In the genomic region with DNA sequence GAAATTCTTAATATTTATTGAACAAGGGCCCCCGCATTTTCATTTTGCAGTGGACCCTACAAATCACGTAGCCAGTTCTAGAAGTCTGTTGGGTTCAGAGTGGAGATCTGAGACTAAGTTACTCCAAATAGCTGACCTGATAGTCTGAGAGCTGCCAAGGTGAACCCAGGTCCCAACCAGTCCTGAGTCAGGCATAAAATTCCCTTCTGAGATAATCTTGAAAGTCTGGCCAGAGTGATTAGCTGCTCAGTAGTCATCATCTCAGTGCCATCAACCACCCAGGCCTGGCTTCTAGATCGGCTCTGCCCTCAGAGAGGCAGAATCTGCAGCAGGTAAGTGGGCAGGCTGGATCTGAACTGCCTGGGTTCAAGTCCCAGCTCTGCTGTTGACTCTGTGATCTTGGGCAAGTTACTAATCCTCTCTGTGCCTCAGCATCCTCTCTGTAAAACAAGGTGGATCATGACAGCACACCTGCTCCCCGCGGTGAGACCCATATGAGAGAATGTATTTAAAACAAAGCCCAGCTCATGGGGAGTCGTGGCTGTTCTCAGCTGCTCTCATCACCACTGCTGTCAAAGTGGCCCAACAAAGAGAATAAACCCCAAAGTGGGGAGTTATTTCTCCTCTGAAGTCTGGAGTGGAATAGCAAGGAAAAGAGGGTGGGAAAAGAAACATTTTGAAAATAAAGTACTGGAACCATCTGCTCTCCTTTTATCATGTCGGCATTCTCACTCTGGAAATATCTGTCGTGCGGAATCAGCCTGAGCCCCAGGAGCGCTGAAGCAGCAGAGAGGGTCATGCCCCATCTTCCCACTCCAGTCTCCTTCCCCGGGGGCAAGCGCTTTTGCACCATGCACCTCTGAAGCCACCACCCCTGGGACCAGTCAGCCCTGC, we compare ENCODE assay signal across 1 cellular context.
TF ChIP-seq lines count a peak whose summit lies in the region.

No MANE protein-coding gene starts in this region.

TF ChIP-seq in H1, 55 proteins besides CTCF, POLR2A, EP300 and RAD21 (continued from another document):
- TF ChIP-seq, protein P1, sequence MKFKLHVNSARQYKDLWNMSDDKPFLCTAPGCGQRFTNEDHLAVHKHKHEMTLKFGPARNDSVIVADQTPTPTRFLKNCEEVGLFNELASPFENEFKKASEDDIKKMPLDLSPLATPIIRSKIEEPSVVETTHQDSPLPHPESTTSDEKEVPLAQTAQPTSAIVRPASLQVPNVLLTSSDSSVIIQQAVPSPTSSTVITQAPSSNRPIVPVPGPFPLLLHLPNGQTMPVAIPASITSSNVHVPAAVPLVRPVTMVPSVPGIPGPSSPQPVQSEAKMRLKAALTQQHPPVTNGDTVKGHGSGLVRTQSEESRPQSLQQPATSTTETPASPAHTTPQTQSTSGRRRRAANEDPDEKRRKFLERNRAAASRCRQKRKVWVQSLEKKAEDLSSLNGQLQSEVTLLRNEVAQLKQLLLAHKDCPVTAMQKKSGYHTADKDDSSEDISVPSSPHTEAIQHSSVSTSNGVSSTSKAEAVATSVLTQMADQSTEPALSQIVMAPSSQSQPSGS (IDR thresholded peaks at IDR 0.05; ENCODE audit: low read length) = no peak
